In genomic region chr3:183446838-183447205, GRCh38 we compare ENCODE assay signal across 8 cellular contexts. TPM values are rescaled to one million over a fixed set of nuclear protein-coding genes. Genes with fewer than 3 reads are reported as not detected.
DNase-seq lines count a peak whose midpoint lies in the region; ATAC-seq, FAIRE-seq and TF ChIP-seq lines count a peak whose summit lies in the region.

No MANE protein-coding gene starts in this region.

- no peaks in the 10 kb centered on the region for H3K27me3 Mint-ChIP-seq in activated T-cell treated with anti-CD3 and anti-CD28 coated beads, Interleukin-2, amount 50 U/mL, for 24 hours
- H3K27me3 Mint-ChIP-seq in astrocyte (ENCODE audit: low read depth, unreplicated experiment): no peaks in the 10 kb centered on the region

- DNase-seq in activated T-cell treated with anti-CD3 and anti-CD28 coated beads, Interleukin-2, amount 50 U/mL, for 24 hours: no peak
- DNase-seq in activated T-cell treated with anti-CD3 and anti-CD28 coated beads, Interleukin-2, amount 50 U/mL, for 1 hour: no peak
- DNase-seq in astrocyte (ENCODE audit: low read depth) (no peak), thyroid gland (no peak)

- H3K9me3 Mint-ChIP-seq in activated T-cell treated with anti-CD3 and anti-CD28 coated beads, Interleukin-2, amount 50 U/mL, for 24 hours: peaks cover 16% of the 10 kb centered on the region
- H3K9me3 Mint-ChIP-seq in astrocyte (ENCODE audit: unreplicated experiment): peaks cover 14% of the 10 kb centered on the region

- H3K9ac ChIP-seq in astrocyte (ENCODE audit: low read length) (peak overlapping the region; percentile 84), liver (ENCODE audit: low read depth in 1 of 2, low read length in 2 of 2) (peak overlapping the region; percentile 4 to 45)

- H3K4me1 ChIP-seq in astrocyte (ENCODE audit: insufficient read depth, low read length) (peaks cover 11% of the 10 kb centered on the region), liver (ENCODE audit: control insufficient read depth in 4 of 4, insufficient read depth in 4 of 4, low read length in 3 of 4) (peaks cover 0 to 11% (median 6%) of the 10 kb centered on the region in 4 donors), thyroid gland (peaks cover 15 to 19% of the 10 kb centered on the region in 2 donors)

- ATAC-seq in GM19035 (IDR thresholded peaks at IDR 0.05; ENCODE audit: unreplicated experiment): no peak
- no peak for ATAC-seq in HG03108 (IDR thresholded peaks at IDR 0.05; ENCODE audit: unreplicated experiment)
- ATAC-seq in HG03565 (IDR thresholded peaks at IDR 0.05; ENCODE audit: unreplicated experiment): no peak

- H3K4me2 ChIP-seq in astrocyte (ENCODE audit: low read length): peak overlapping the region; percentile 91

- intact Hi-C loops in thyroid gland (cut with DNase I): no loop called here

- WGBS in liver: 98% methylated on average over 2 of the region's 2 CpGs
- WGBS in thyroid gland, 2 donors: 95 to 98% methylated on average over 2 of the region's 2 CpGs

- H3K27me3 ChIP-seq in astrocyte (ENCODE audit: insufficient read depth, low read length): no peaks in the 10 kb centered on the region
- H3K27me3 ChIP-seq in liver (ENCODE audit: control insufficient read depth in 4 of 4, insufficient read depth in 4 of 4, low read length in 3 of 4): no peaks in the 10 kb centered on the region
- no peaks in the 10 kb centered on the region for H3K27me3 ChIP-seq in thyroid gland

- H3K36me3 Mint-ChIP-seq in activated T-cell treated with anti-CD3 and anti-CD28 coated beads, Interleukin-2, amount 50 U/mL, for 24 hours (ENCODE audit: low read depth): peaks cover 4% of the 10 kb centered on the region
- H3K36me3 Mint-ChIP-seq in astrocyte (ENCODE audit: low read depth, unreplicated experiment): no peaks in the 10 kb centered on the region

- H3K9me3 ChIP-seq in astrocyte (ENCODE audit: insufficient read depth, low read depth, low read length): peaks cover 8% of the 10 kb centered on the region
- peaks cover 3 to 12% (median 4%) of the 10 kb centered on the region in 4 donors for H3K9me3 ChIP-seq in liver (ENCODE audit: control insufficient read depth in 4 of 4, low read length in 3 of 4)
- H3K9me3 ChIP-seq in thyroid gland: no peaks in the 10 kb centered on the region

- no peak for TF ChIP-seq CTCF in astrocyte (IDR thresholded peaks at IDR 0.05; ENCODE audit: insufficient read depth, low read depth, low read length)
- no peak for TF ChIP-seq CTCF in liver (IDR thresholded peaks at IDR 0.05; ENCODE audit: low read depth, low read length, missing input control)
- no peak for TF ChIP-seq CTCF in thyroid gland (IDR thresholded peaks at IDR 0.05)

- H3K4me3 Mint-ChIP-seq in activated T-cell treated with anti-CD3 and anti-CD28 coated beads, Interleukin-2, amount 50 U/mL, for 24 hours: peak overlapping the region; percentile 93
- H3K4me3 Mint-ChIP-seq in astrocyte (ENCODE audit: unreplicated experiment): peak overlapping the region; percentile 99

- no peak for FAIRE-seq in astrocyte (lab: Jason Lieb, UNC)

- peaks cover 4% of the 10 kb centered on the region for H3K79me2 ChIP-seq in astrocyte (ENCODE audit: insufficient read depth, low read length)

- H3K4me1 Mint-ChIP-seq in activated T-cell treated with anti-CD3 and anti-CD28 coated beads, Interleukin-2, amount 50 U/mL, for 24 hours (ENCODE audit: low read depth): peaks cover 18% of the 10 kb centered on the region
- H3K4me1 Mint-ChIP-seq in astrocyte (ENCODE audit: low read depth, unreplicated experiment): peaks cover 11% of the 10 kb centered on the region

- H3K27ac Mint-ChIP-seq in activated T-cell treated with anti-CD3 and anti-CD28 coated beads, Interleukin-2, amount 50 U/mL, for 24 hours: no peak overlapping the region
- peak overlapping the region; percentile 77 for H3K27ac Mint-ChIP-seq in astrocyte (ENCODE audit: unreplicated experiment)

- no peaks in the 10 kb centered on the region for H3K36me3 ChIP-seq in astrocyte (ENCODE audit: insufficient read depth, low read length)
- H3K36me3 ChIP-seq in liver (ENCODE audit: control insufficient read depth in 4 of 4, insufficient read depth in 3 of 4, low read depth in 1 of 4, low read length in 3 of 4): no peaks in the 10 kb centered on the region
- H3K36me3 ChIP-seq in thyroid gland: no peaks in the 10 kb centered on the region

- TF ChIP-seq RAD21 in liver (IDR thresholded peaks at IDR 0.05): no peak

- no peak for TF ChIP-seq POLR2A in thyroid gland (IDR thresholded peaks at IDR 0.05)

- H3K27ac ChIP-seq in astrocyte (ENCODE audit: low read depth, low read length) (no peak overlapping the region), liver (ENCODE audit: low read depth in 1 of 2, low read length in 2 of 2) (no peak overlapping the region), thyroid gland (peak overlapping the region in 2 of 3 donors; percentile 67 to 82)

- H4K20me1 ChIP-seq in astrocyte (ENCODE audit: insufficient read depth, low read length): no peaks in the 10 kb centered on the region

- H3K4me3 ChIP-seq in astrocyte (ENCODE audit: insufficient read depth, low read depth, low read length) (peak overlapping the region; percentile 81), liver (ENCODE audit: low read depth in 1 of 3, low read length in 3 of 3) (peak overlapping the region in 2 of 3 donors; percentile 68 to 94), thyroid gland (replicated peaks in 1 of 3) (peak overlapping the region in 2 of 3 donors; percentile 66 to 75)

- H2AFZ ChIP-seq in astrocyte (ENCODE audit: low read depth, low read length): peak overlapping the region; percentile 99

TF ChIP-seq in liver, 16 proteins besides CTCF, POLR2A, EP300 and RAD21:
- TF ChIP-seq, protein P1, sequence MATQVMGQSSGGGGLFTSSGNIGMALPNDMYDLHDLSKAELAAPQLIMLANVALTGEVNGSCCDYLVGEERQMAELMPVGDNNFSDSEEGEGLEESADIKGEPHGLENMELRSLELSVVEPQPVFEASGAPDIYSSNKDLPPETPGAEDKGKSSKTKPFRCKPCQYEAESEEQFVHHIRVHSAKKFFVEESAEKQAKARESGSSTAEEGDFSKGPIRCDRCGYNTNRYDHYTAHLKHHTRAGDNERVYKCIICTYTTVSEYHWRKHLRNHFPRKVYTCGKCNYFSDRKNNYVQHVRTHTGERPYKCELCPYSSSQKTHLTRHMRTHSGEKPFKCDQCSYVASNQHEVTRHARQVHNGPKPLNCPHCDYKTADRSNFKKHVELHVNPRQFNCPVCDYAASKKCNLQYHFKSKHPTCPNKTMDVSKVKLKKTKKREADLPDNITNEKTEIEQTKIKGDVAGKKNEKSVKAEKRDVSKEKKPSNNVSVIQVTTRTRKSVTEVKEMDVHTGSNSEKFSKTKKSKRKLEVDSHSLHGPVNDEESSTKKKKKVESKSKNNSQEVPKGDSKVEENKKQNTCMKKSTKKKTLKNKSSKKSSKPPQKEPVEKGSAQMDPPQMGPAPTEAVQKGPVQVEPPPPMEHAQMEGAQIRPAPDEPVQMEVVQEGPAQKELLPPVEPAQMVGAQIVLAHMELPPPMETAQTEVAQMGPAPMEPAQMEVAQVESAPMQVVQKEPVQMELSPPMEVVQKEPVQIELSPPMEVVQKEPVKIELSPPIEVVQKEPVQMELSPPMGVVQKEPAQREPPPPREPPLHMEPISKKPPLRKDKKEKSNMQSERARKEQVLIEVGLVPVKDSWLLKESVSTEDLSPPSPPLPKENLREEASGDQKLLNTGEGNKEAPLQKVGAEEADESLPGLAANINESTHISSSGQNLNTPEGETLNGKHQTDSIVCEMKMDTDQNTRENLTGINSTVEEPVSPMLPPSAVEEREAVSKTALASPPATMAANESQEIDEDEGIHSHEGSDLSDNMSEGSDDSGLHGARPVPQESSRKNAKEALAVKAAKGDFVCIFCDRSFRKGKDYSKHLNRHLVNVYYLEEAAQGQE (IDR thresholded peaks at IDR 0.05): no peak
- TF ChIP-seq YY1 (IDR thresholded peaks at IDR 0.05) (no peak), TAF1 (conservative IDR thresholded peaks at IDR 0.05) (no peak), HNF4A (conservative IDR thresholded peaks at IDR 0.05) (no peak), HNF4G (IDR thresholded peaks at IDR 0.05) (no peak), FOXA1 (IDR thresholded peaks at IDR 0.05) (no peak)
- TF ChIP-seq, protein P2, sequence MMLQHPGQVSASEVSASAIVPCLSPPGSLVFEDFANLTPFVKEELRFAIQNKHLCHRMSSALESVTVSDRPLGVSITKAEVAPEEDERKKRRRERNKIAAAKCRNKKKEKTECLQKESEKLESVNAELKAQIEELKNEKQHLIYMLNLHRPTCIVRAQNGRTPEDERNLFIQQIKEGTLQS (IDR thresholded peaks at IDR 0.05): no peak

RNA-seq across cellular contexts. Expression of gene MCF2L2, which starts 18.4 kb away (rescaled TPM):
- total RNA-seq in astrocyte (0.89 and 1.2 TPM in 2 replicates), liver (under 1 TPM; 0.17 to 0.47 TPM), thyroid gland (under 1 TPM in 3 of 4 donors, not detected in 1; 0.13 to 0.49 (median 0.22) TPM)
- under 1 TPM in 1 of 2 donors, not detected in 1; 0.02 TPM for polyA plus RNA-seq in liver

Comparison
In these comparisons a context has a peak if more than half of its experiments do, and no peak if none do; other contexts are left out.
1. H3K27ac ChIP-seq: peak in thyroid gland (2 of 3); none in astrocyte (single experiment) and liver (0 of 2).
2. Peak in every context shown above with its lines, with median percentiles within 50 percentile points of each other: H3K4me3 ChIP-seq.